In genomic region chr21:38308785-38309119, GRCh38 we compare ENCODE assay signal across 14 cellular contexts. TPM values are rescaled to one million over a fixed set of nuclear protein-coding genes. Genes with fewer than 3 reads are reported as not detected.
"Had no signal": no experiment of that assay in that cellular context is flagged by ENCODE, and none has a peak within 500 bp of the region (broad histone marks: within the 10 kb centered on the region; RNA-seq: fewer than 3 reads in every experiment).

No MANE protein-coding gene starts in this region.

- H3K4me3 ChIP-seq: right lobe of liver, tibial nerve had no signal

- H3K27me3 Mint-ChIP-seq: activated B cell treated with CpG ODN at 0.5 μM for 24 hours; activated CD4-positive, alpha-beta T cell treated with anti-CD3 and anti-CD28 coated beads, Interleukin-2, amount 10 ng/mL, durations not matched to agents 7 days and 5 days; activated naive CD4-positive, alpha-beta T cell treated with anti-CD3 and anti-CD28 coated beads, Interleukin-2, amount 10 ng/mL, durations not matched to agents 7 days and 5 days; T-helper 17 cell had no signal

- H3K9me3 ChIP-seq: right lobe of liver, tibial nerve had no signal

- H3K9me3 Mint-ChIP-seq: activated B cell treated with CpG ODN at 0.5 μM for 24 hours; activated CD4-positive, alpha-beta T cell treated with anti-CD3 and anti-CD28 coated beads, Interleukin-2, amount 10 ng/mL, durations not matched to agents 7 days and 5 days; activated naive CD4-positive, alpha-beta T cell treated with anti-CD3 and anti-CD28 coated beads, Interleukin-2, amount 10 ng/mL, durations not matched to agents 7 days and 5 days; activated T-helper 2 cell treated with anti-CD3 and anti-CD28 coated beads, Interferon-gamma antibody, Interleukin-2, Interleukin-4, amounts not matched to agents 10 μg/mL and 5 μg/mL and 100 μg/mL, durations not matched to agents 14 hours and 24 hours and 36 hours; stimulated activated naive CD8-positive, alpha-beta T cell treated with anti-CD3 and anti-CD28 coated beads, Interleukin-15, amount 100 ng/mL, for 72 hours had no signal

- ATAC-seq: left colon; SK-N-SH treated with all-trans-retinoic acid at 6 μM for 48 hours; stimulated activated naive CD8-positive, alpha-beta T cell treated with anti-CD3 and anti-CD28 coated beads, Interleukin-15, amount 100 ng/mL, for 72 hours; T-helper 17 cell had no signal

- H3K4me3 Mint-ChIP-seq: activated B cell treated with CpG ODN at 0.5 μM for 24 hours; activated CD4-positive, alpha-beta T cell treated with anti-CD3 and anti-CD28 coated beads, Interleukin-2, amount 10 ng/mL, durations not matched to agents 7 days and 5 days; activated naive CD4-positive, alpha-beta T cell treated with anti-CD3 and anti-CD28 coated beads, Interleukin-2, amount 10 ng/mL, durations not matched to agents 7 days and 5 days; stimulated activated naive CD8-positive, alpha-beta T cell treated with anti-CD3 and anti-CD28 coated beads, Interleukin-15, amount 100 ng/mL, for 72 hours; T-helper 17 cell had no signal

- H3K4me1 Mint-ChIP-seq: activated B cell treated with CpG ODN at 0.5 μM for 24 hours had no signal

- H3K36me3 ChIP-seq: right lobe of liver, tibial nerve had no signal

- DNase-seq: activated B cell treated with CpG ODN at 0.5 μM for 24 hours; activated CD4-positive, alpha-beta T cell treated with anti-CD3 and anti-CD28 coated beads, Interleukin-2, amount 10 ng/mL, durations not matched to agents 7 days and 5 days; activated naive CD4-positive, alpha-beta T cell treated with anti-CD3 and anti-CD28 coated beads, Interleukin-2, amount 10 ng/mL, durations not matched to agents 7 days and 5 days; dermis blood vessel endothelial cell; glutamatergic neuron; left colon; right lobe of liver; stimulated activated CD4-positive, alpha-beta T cell treated with anti-CD3 and anti-CD28 coated beads, Interleukin-4, amount 100 ng/mL, for 24 hours; stimulated activated naive CD8-positive, alpha-beta T cell treated with anti-CD3 and anti-CD28 coated beads, Interleukin-15, amount 100 ng/mL, for 72 hours; T-helper 17 cell had no signal

- H3K27me3 ChIP-seq: right lobe of liver, tibial nerve had no signal

- H3K27ac Mint-ChIP-seq: activated B cell treated with CpG ODN at 0.5 μM for 24 hours; activated CD4-positive, alpha-beta T cell treated with anti-CD3 and anti-CD28 coated beads, Interleukin-2, amount 10 ng/mL, durations not matched to agents 7 days and 5 days; activated naive CD4-positive, alpha-beta T cell treated with anti-CD3 and anti-CD28 coated beads, Interleukin-2, amount 10 ng/mL, durations not matched to agents 7 days and 5 days; activated T-helper 2 cell treated with anti-CD3 and anti-CD28 coated beads, Interferon-gamma antibody, Interleukin-2, Interleukin-4, amounts not matched to agents 10 μg/mL and 5 μg/mL and 100 μg/mL, durations not matched to agents 14 hours and 24 hours and 36 hours; stimulated activated naive CD8-positive, alpha-beta T cell treated with anti-CD3 and anti-CD28 coated beads, Interleukin-15, amount 100 ng/mL, for 72 hours; T-helper 17 cell had no signal

RNA-seq across cellular contexts. Expression of gene KCNJ15, which starts 52.0 kb away (rescaled TPM):
- total RNA-seq: activated B cell treated with CpG ODN at 0.5 μM for 24 hours; activated CD4-positive, alpha-beta T cell treated with anti-CD3 and anti-CD28 coated beads, Interleukin-2, amount 10 ng/mL, durations not matched to agents 7 days and 5 days; cerebellum had no signal
